Comparison of ENCODE assay signal across 1 cellular context in genomic region chr4:86593726-86594558, GRCh38.
TF ChIP-seq lines count a peak whose summit lies in the region.

Gene PTPN13, plus strand, starts transcription at chr4:86594315. Its CDS starts 40,942 bp downstream, at chr4:86635257.

TF ChIP-seq in WTC11, 78 proteins besides CTCF, POLR2A, EP300 and RAD21 (continued from another document and continues in another):
- TF ChIP-seq, protein P1, sequence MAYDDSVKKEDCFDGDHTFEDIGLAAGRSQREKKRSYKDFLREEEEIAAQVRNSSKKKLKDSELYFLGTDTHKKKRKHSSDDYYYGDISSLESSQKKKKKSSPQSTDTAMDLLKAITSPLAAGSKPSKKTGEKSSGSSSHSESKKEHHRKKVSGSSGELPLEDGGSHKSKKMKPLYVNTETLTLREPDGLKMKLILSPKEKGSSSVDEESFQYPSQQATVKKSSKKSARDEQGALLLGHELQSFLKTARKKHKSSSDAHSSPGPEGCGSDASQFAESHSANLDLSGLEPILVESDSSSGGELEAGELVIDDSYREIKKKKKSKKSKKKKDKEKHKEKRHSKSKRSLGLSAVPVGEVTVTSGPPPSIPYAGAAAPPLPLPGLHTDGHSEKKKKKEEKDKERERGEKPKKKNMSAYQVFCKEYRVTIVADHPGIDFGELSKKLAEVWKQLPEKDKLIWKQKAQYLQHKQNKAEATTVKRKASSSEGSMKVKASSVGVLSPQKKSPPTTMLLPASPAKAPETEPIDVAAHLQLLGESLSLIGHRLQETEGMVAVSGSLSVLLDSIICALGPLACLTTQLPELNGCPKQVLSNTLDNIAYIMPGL (CRISPR knock-in tag; IDR thresholded peaks at IDR 0.05), result peak; percentile 95; the same call in 1 of the 2 replicates
- TF ChIP-seq, protein P2, sequence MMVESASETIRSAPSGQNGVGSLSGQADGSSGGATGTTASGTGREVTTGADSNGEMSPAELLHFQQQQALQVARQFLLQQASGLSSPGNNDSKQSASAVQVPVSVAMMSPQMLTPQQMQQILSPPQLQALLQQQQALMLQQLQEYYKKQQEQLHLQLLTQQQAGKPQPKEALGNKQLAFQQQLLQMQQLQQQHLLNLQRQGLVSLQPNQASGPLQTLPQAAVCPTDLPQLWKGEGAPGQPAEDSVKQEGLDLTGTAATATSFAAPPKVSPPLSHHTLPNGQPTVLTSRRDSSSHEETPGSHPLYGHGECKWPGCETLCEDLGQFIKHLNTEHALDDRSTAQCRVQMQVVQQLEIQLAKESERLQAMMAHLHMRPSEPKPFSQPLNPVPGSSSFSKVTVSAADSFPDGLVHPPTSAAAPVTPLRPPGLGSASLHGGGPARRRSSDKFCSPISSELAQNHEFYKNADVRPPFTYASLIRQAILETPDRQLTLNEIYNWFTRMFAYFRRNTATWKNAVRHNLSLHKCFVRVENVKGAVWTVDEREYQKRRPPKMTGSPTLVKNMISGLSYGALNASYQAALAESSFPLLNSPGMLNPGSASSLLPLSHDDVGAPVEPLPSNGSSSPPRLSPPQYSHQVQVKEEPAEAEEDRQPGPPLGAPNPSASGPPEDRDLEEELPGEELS (CRISPR knock-in tag; IDR thresholded peaks at IDR 0.05), result peak; percentile 70; the same call in 1 of the 2 replicates
- TF ChIP-seq ZNF263 (CRISPR knock-in tag; IDR thresholded peaks at IDR 0.05; ENCODE audit: low read depth), result peak; percentile 49; the same call in 1 of the 2 replicates
- TF ChIP-seq, protein P3, sequence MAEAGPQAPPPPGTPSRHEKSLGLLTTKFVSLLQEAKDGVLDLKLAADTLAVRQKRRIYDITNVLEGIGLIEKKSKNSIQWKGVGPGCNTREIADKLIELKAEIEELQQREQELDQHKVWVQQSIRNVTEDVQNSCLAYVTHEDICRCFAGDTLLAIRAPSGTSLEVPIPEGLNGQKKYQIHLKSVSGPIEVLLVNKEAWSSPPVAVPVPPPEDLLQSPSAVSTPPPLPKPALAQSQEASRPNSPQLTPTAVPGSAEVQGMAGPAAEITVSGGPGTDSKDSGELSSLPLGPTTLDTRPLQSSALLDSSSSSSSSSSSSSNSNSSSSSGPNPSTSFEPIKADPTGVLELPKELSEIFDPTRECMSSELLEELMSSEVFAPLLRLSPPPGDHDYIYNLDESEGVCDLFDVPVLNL (CRISPR knock-in tag; IDR thresholded peaks at IDR 0.05; ENCODE audit: borderline replicate concordance, low read depth), result no peak
- TF ChIP-seq ZNF317 (CRISPR knock-in tag; IDR thresholded peaks at IDR 0.05; ENCODE audit: borderline replicate concordance, low read depth), result no peak
- peak; percentile 30; the same call in 1 of the 2 replicates for TF ChIP-seq CREM (CRISPR knock-in tag; IDR thresholded peaks at IDR 0.05)
- TF ChIP-seq, protein P4, sequence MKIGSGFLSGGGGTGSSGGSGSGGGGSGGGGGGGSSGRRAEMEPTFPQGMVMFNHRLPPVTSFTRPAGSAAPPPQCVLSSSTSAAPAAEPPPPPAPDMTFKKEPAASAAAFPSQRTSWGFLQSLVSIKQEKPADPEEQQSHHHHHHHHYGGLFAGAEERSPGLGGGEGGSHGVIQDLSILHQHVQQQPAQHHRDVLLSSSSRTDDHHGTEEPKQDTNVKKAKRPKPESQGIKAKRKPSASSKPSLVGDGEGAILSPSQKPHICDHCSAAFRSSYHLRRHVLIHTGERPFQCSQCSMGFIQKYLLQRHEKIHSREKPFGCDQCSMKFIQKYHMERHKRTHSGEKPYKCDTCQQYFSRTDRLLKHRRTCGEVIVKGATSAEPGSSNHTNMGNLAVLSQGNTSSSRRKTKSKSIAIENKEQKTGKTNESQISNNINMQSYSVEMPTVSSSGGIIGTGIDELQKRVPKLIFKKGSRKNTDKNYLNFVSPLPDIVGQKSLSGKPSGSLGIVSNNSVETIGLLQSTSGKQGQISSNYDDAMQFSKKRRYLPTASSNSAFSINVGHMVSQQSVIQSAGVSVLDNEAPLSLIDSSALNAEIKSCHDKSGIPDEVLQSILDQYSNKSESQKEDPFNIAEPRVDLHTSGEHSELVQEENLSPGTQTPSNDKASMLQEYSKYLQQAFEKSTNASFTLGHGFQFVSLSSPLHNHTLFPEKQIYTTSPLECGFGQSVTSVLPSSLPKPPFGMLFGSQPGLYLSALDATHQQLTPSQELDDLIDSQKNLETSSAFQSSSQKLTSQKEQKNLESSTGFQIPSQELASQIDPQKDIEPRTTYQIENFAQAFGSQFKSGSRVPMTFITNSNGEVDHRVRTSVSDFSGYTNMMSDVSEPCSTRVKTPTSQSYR (CRISPR knock-in tag; IDR thresholded peaks at IDR 0.05), result 0 out of 2 replicates have a peak, but pooled peaks have one; percentile 58
- TF ChIP-seq, protein P5, sequence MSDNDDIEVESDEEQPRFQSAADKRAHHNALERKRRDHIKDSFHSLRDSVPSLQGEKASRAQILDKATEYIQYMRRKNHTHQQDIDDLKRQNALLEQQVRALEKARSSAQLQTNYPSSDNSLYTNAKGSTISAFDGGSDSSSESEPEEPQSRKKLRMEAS (CRISPR knock-in tag; IDR thresholded peaks at IDR 0.05), result peak; percentile 68
- TF ChIP-seq, protein P6, sequence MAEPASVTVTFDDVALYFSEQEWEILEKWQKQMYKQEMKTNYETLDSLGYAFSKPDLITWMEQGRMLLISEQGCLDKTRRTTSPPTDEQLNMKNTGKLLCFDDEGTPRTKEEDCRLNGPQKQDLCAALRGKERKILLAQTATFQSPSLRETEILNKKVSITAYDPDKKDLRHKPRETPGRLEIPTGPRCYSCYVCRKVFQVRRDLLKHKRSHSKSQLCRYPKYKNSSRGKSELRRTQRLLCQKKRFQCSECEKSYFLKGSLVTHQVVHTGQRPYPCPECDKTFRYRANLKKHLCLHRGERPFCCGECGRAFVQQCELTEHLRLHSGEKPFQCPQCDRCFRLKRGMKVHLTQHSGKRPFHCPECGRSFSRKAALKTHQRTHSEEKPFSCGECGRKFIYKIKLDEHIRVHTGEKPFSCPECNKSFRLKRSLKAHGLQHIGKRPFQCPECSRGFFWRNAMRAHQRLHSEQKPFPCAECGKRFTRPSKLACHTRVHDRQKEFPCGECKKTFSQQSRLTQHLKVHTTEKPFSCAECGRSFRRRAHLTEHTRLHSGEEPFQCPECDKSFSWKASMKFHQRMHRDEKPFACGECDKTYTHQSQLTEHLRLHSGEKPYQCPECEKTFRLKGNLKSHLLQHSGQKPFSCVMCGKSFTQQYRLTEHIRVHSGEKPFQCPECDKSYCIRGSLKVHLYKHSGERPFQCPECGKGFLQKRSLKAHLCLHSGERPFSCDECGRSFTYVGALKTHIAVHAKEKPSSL (CRISPR knock-in tag; conservative IDR thresholded peaks at IDR 0.05), result no peak
- no peak for TF ChIP-seq ELF4 (CRISPR knock-in tag; IDR thresholded peaks at IDR 0.05; ENCODE audit: low read depth)
- no peak for TF ChIP-seq ZNF416 (CRISPR knock-in tag; IDR thresholded peaks at IDR 0.05)
- TF ChIP-seq MYBL2 (CRISPR knock-in tag; IDR thresholded peaks at IDR 0.05), result no peak
- TF ChIP-seq ZNF121 (CRISPR knock-in tag; IDR thresholded peaks at IDR 0.05), result no peak
- no peak for TF ChIP-seq ERG (CRISPR knock-in tag; IDR thresholded peaks at IDR 0.05)
- no peak for TF ChIP-seq SMAD3 (CRISPR knock-in tag; IDR thresholded peaks at IDR 0.05; ENCODE audit: borderline replicate concordance)
- 0 out of 2 replicates have a peak, but pooled peaks have one; percentile 18 for TF ChIP-seq IRF1 (CRISPR knock-in tag; IDR thresholded peaks at IDR 0.05)
- TF ChIP-seq, protein P7, sequence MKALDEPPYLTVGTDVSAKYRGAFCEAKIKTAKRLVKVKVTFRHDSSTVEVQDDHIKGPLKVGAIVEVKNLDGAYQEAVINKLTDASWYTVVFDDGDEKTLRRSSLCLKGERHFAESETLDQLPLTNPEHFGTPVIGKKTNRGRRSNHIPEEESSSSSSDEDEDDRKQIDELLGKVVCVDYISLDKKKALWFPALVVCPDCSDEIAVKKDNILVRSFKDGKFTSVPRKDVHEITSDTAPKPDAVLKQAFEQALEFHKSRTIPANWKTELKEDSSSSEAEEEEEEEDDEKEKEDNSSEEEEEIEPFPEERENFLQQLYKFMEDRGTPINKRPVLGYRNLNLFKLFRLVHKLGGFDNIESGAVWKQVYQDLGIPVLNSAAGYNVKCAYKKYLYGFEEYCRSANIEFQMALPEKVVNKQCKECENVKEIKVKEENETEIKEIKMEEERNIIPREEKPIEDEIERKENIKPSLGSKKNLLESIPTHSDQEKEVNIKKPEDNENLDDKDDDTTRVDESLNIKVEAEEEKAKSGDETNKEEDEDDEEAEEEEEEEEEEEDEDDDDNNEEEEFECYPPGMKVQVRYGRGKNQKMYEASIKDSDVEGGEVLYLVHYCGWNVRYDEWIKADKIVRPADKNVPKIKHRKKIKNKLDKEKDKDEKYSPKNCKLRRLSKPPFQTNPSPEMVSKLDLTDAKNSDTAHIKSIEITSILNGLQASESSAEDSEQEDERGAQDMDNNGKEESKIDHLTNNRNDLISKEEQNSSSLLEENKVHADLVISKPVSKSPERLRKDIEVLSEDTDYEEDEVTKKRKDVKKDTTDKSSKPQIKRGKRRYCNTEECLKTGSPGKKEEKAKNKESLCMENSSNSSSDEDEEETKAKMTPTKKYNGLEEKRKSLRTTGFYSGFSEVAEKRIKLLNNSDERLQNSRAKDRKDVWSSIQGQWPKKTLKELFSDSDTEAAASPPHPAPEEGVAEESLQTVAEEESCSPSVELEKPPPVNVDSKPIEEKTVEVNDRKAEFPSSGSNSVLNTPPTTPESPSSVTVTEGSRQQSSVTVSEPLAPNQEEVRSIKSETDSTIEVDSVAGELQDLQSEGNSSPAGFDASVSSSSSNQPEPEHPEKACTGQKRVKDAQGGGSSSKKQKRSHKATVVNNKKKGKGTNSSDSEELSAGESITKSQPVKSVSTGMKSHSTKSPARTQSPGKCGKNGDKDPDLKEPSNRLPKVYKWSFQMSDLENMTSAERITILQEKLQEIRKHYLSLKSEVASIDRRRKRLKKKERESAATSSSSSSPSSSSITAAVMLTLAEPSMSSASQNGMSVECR (CRISPR knock-in tag; IDR thresholded peaks at IDR 0.05; ENCODE audit: borderline replicate concordance), result 0 out of 2 replicates have a peak, but pooled peaks have one; percentile 45
- no peak for TF ChIP-seq HMGA2 (CRISPR knock-in tag; IDR thresholded peaks at IDR 0.05)
- TF ChIP-seq E2F5 (CRISPR knock-in tag; IDR thresholded peaks at IDR 0.05), result no peak
- TF ChIP-seq, protein P8, sequence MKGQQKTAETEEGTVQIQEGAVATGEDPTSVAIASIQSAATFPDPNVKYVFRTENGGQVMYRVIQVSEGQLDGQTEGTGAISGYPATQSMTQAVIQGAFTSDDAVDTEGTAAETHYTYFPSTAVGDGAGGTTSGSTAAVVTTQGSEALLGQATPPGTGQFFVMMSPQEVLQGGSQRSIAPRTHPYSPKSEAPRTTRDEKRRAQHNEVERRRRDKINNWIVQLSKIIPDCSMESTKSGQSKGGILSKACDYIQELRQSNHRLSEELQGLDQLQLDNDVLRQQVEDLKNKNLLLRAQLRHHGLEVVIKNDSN (CRISPR knock-in tag; IDR thresholded peaks at IDR 0.05), result 0 out of 2 replicates have a peak, but pooled peaks have one; percentile 29
- no peak for TF ChIP-seq ATF3 (CRISPR knock-in tag; conservative IDR thresholded peaks at IDR 0.05)
- peak; percentile 14; the same call in 1 of the 2 replicates for TF ChIP-seq RELA (CRISPR knock-in tag; IDR thresholded peaks at IDR 0.05; ENCODE audit: borderline replicate concordance)
- TF ChIP-seq AR (CRISPR knock-in tag; IDR thresholded peaks at IDR 0.05), result no peak
- TF ChIP-seq NFYB (CRISPR knock-in tag; conservative IDR thresholded peaks at IDR 0.05; ENCODE audit: low read depth), result peak; percentile 79
